17 cellular contexts compared by ENCODE assay signal in the genomic region with DNA sequence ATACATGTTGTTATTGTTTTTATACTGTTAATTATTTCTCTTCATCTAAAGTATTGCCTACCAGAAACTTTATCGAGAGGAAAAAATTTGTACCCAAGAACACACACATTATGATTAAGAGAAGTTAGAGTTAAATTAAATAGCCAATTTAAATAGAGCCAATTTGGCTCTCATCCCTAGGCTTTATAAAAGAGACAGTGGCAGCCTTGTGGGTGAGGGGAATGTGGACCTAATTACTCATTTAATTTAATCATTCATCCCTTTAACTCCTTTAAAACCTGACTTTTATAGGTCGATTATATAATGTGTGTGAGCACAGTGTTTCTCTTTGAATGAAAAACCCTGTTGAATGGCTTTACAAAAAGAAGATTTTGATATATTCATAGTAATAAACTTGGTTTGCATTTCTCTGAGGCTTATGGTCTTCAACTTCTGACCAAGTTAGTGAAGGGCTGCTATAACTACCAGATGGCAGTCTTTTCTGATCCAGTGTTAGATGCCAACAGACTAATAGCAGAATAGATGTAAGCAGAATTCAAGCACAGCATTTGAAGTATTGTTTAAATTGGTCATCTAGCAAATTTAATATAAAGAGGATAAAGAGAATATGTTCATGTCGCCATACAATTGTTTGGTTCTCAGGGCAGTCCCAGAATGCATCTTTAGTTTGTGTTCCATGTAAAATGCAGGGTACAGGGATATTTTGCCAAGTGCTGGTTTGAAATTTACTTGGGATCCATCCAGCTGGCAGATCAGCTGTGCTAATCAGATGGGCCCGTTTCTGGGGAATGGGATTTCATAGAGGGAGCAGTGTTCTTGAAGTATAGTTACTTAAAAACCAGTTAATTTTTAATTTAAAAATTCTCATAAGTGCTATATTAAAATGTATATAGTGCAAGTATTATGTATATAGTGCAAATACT. TPM values are rescaled to one million over a fixed set of nuclear protein-coding genes. Genes with fewer than 3 reads are reported as not detected.
DNase-seq lines count a peak whose midpoint lies in the region; ATAC-seq and TF ChIP-seq lines count a peak whose summit lies in the region.
"Had no signal": no experiment of that assay in that cellular context is flagged by ENCODE, and none has a peak within 500 bp of the region (broad histone marks: within the 10 kb centered on the region; RNA-seq: fewer than 3 reads in every experiment).

No MANE protein-coding gene starts in this region.

- H2AFZ ChIP-seq in SK-N-SH (ENCODE audit: low read depth): no peak overlapping the region

- DNase-seq in CD4-positive, CD25-positive, alpha-beta regulatory T cell: no peak
- DNase-seq in SK-N-SH (peak; percentile 30), globus pallidus (ENCODE audit: low spot score) (peak; percentile 77), NCI-H748 (lab: John Stamatoyannopoulos, UW; ENCODE audit: unreplicated experiment) (no peak), DMS53 (lab: John Stamatoyannopoulos, UW) (no peak), HCEC 1CT (no peak)
- no peak for DNase-seq in naive thymus-derived CD8-positive, alpha-beta T cell
- DNase-seq: activated CD4-positive, alpha-beta T cell treated with anti-CD3 and anti-CD28 coated beads, Interleukin-2, amount 50 U/mL, for 48 hours; EL; foreskin fibroblast; NCI-H1048; stimulated activated CD8-positive, alpha-beta memory T cell treated with anti-CD3 and anti-CD28 coated beads, Interleukin-4, amount 100 ng/mL, for 48 hours had no signal

- H3K36me3 ChIP-seq in CD4-positive, CD25-positive, alpha-beta regulatory T cell (ENCODE audit: control insufficient read depth, insufficient read depth, low read length): no peaks in the 10 kb centered on the region
- no peaks in the 10 kb centered on the region for H3K36me3 ChIP-seq in SK-N-SH (replicated peaks in 1 of 2; ENCODE audit: control insufficient read depth in 1 of 2, insufficient read depth in 2 of 2, low read length in 1 of 2)
- H3K36me3 ChIP-seq: neutrophil had no signal

- no peak for ATAC-seq in CD4-positive, CD25-positive, alpha-beta regulatory T cell (ENCODE audit: low read depth in 2 of 2)
- ATAC-seq in naive thymus-derived CD8-positive, alpha-beta T cell: no peak
- no peak for ATAC-seq in GM18520 (IDR thresholded peaks at IDR 0.05; ENCODE audit: unreplicated experiment)
- ATAC-seq: HCT116 had no signal

- POLR2A ChIA-PET in SK-N-SH (lab: Yijun Ruan, JAX): no interaction called here
- POLR2A ChIA-PET in naive thymus-derived CD8-positive, alpha-beta T cell (lab: Charles Lee): interaction anchor here (0.6 kb wide), 1 partner anchor 115 kb away, joined by 4 read pairs; no protein-coding TSS in a partner anchor

- peaks cover 81% of the 10 kb centered on the region for H3K79me2 ChIP-seq in SK-N-SH (ENCODE audit: insufficient read depth)

- no peak overlapping the region for H3K27ac ChIP-seq in CD4-positive, CD25-positive, alpha-beta regulatory T cell (ENCODE audit: insufficient read depth, low read length, poor library complexity, severe bottlenecking)
- peak overlapping the region; percentile 18 to 69; a peak in 3 of 4 replicates for H3K27ac ChIP-seq in SK-N-SH (ENCODE audit: low read depth in 2 of 2, low read length in 1 of 2)
- H3K27ac ChIP-seq: RWPE1 had no signal

- no peaks in the 10 kb centered on the region for H3K9me3 ChIP-seq in CD4-positive, CD25-positive, alpha-beta regulatory T cell (ENCODE audit: control insufficient read depth in 2 of 2, low read length in 2 of 2)
- no peaks in the 10 kb centered on the region for H3K9me3 ChIP-seq in SK-N-SH
- H3K9me3 ChIP-seq: neutrophil had no signal

- TF ChIP-seq RAD21 in SK-N-SH (IDR thresholded peaks at IDR 0.05; ENCODE audit: low read length): no peak; the same call in 1 of the 2 replicates

- peaks cover 39 to 82% (median 50%) of the 10 kb centered on the region in 4 donors for H3K4me1 Mint-ChIP-seq in CD4-positive, CD25-positive, alpha-beta regulatory T cell
- peaks cover 30 to 79% (median 69%) of the 10 kb centered on the region in 4 donors for H3K4me1 Mint-ChIP-seq in naive thymus-derived CD8-positive, alpha-beta T cell

- no peaks in the 10 kb centered on the region for H3K27me3 ChIP-seq in CD4-positive, CD25-positive, alpha-beta regulatory T cell (ENCODE audit: control insufficient read depth, insufficient read depth, low read length)
- H3K27me3 ChIP-seq in SK-N-SH (ENCODE audit: insufficient read depth): no peaks in the 10 kb centered on the region
- H3K27me3 ChIP-seq: neutrophil had no signal

- H3K9me3 Mint-ChIP-seq in CD4-positive, CD25-positive, alpha-beta regulatory T cell: no peaks in the 10 kb centered on the region
- no peaks in the 10 kb centered on the region for H3K9me3 Mint-ChIP-seq in naive thymus-derived CD8-positive, alpha-beta T cell
- H3K9me3 Mint-ChIP-seq: dendritic cell treated with granulocyte-macrophage colony-stimulating factor and Interleukin-4, amounts not matched to agents 40 ng/mL and 50 ng/mL, for 4 days had no signal

- no peaks in the 10 kb centered on the region for H3K27me3 Mint-ChIP-seq in CD4-positive, CD25-positive, alpha-beta regulatory T cell
- H3K27me3 Mint-ChIP-seq in naive thymus-derived CD8-positive, alpha-beta T cell: no peaks in the 10 kb centered on the region
- H3K27me3 Mint-ChIP-seq: dendritic cell treated with granulocyte-macrophage colony-stimulating factor and Interleukin-4, amounts not matched to agents 40 ng/mL and 50 ng/mL, for 4 days had no signal

- H3K4me3 Mint-ChIP-seq in CD4-positive, CD25-positive, alpha-beta regulatory T cell: peak overlapping the region in 2 of 4 donors; percentile 36 to 46
- H3K4me3 Mint-ChIP-seq in naive thymus-derived CD8-positive, alpha-beta T cell: peak overlapping the region in 2 of 10 donors; percentile 1 to 19
- H3K4me3 Mint-ChIP-seq: dendritic cell treated with granulocyte-macrophage colony-stimulating factor and Interleukin-4, amounts not matched to agents 40 ng/mL and 50 ng/mL, for 4 days had no signal

- H3K9ac ChIP-seq in SK-N-SH: no peak overlapping the region

- CTCF ChIA-PET in SK-N-SH (lab: Yijun Ruan, JAX): interaction anchor here (0.6 to 1.4 kb wide), 2 partner anchors 26 to 149 kb away, joined by 3 to 6 read pairs; partner anchors contain the start of gene ADD3

- peak overlapping the region; percentile 23 to 80 (median 55) for H3K27ac Mint-ChIP-seq in CD4-positive, CD25-positive, alpha-beta regulatory T cell
- H3K27ac Mint-ChIP-seq in naive thymus-derived CD8-positive, alpha-beta T cell: peak overlapping the region in 6 of 10 donors; percentile 38 to 70 (median 55)
- H3K27ac Mint-ChIP-seq: dendritic cell treated with granulocyte-macrophage colony-stimulating factor and Interleukin-4, amounts not matched to agents 40 ng/mL and 50 ng/mL, for 4 days had no signal

- peak overlapping the region; percentile 28 for H3K4me3 ChIP-seq in CD4-positive, CD25-positive, alpha-beta regulatory T cell (ENCODE audit: low read depth, low read length)
- H3K4me3 ChIP-seq in SK-N-SH (ENCODE audit: low read depth in 2 of 2, low read length in 1 of 2): no peak overlapping the region

- TF ChIP-seq EP300 in SK-N-SH (IDR thresholded peaks at IDR 0.05; ENCODE audit: borderline replicate concordance in 1 of 2, low read depth in 1 of 2, low read length in 1 of 2): no peak

- H3K4me2 ChIP-seq in SK-N-SH: no peak overlapping the region; the same call in 1 of the 2 replicates

- no peaks in the 10 kb centered on the region for H3K9me2 ChIP-seq in SK-N-SH

- H3K4me1 ChIP-seq in CD4-positive, CD25-positive, alpha-beta regulatory T cell (ENCODE audit: control insufficient read depth, insufficient read depth, low read length, poor library complexity, severe bottlenecking): peaks cover 40% of the 10 kb centered on the region
- H3K4me1 ChIP-seq in SK-N-SH (ENCODE audit: control insufficient read depth in 1 of 2, insufficient read depth in 2 of 2, low read depth in 1 of 2, low read length in 1 of 2): peaks cover 18 to 38% of the 10 kb centered on the region in 2 experiments; a peak in 3 of 4 replicates

- peaks cover 4% of the 10 kb centered on the region for H3K36me3 Mint-ChIP-seq in CD4-positive, CD25-positive, alpha-beta regulatory T cell
- peaks cover 0 to 21% (median 9%) of the 10 kb centered on the region in 3 donors for H3K36me3 Mint-ChIP-seq in naive thymus-derived CD8-positive, alpha-beta T cell

- H3F3A ChIP-seq in SK-N-SH (replicated peaks; ENCODE audit: insufficient read depth): peaks cover 12% of the 10 kb centered on the region

- no peak for TF ChIP-seq CTCF in SK-N-SH (IDR thresholded peaks at IDR 0.05)

- H4K20me1 ChIP-seq in SK-N-SH (ENCODE audit: insufficient read depth): peaks cover 5% of the 10 kb centered on the region; the same call in 1 of the 2 replicates

- WGBS in SK-N-SH (ENCODE audit: low lambda C conversion rate): 38% methylated on average over 4 of the region's 4 CpGs

TF ChIP-seq in SK-N-SH, 30 proteins besides CTCF, POLR2A, EP300 and RAD21:
- TF ChIP-seq TCF12 (IDR thresholded peaks at IDR 0.05) (peak; percentile 15; the same call in 1 of the 2 replicates), NFIC (IDR thresholded peaks at IDR 0.05; ENCODE audit: borderline replicate concordance) (peak; percentile 59; the same call in 1 of the 2 replicates), MEF2A (IDR thresholded peaks at IDR 0.05; ENCODE audit: borderline replicate concordance, low read depth) (no peak)

RNA-seq across cellular contexts. Expression of gene ADD3, which starts 25.3 kb away (rescaled TPM):
- total RNA-seq in CD4-positive, CD25-positive, alpha-beta regulatory T cell: 341 TPM
- polyA plus RNA-seq in CD4-positive, CD25-positive, alpha-beta regulatory T cell: 100 to 1,000 TPM; 368 to 405 (median 380) TPM
- 27.6 and 144 TPM in 2 replicates for polyA plus RNA-seq in SK-N-SH (2012; rRNA removed)
- 39.2 and 59.7 TPM in 2 replicates for polyA plus RNA-seq in SK-N-SH (2012; cell fraction: cytosol; rRNA removed)
- 26.9 and 74.1 TPM in 2 replicates for polyA plus RNA-seq in SK-N-SH (2012; cell fraction: nucleus; rRNA removed)
- total RNA-seq in naive thymus-derived CD8-positive, alpha-beta T cell: 100 to 1,000 TPM; 332 to 358 TPM
- 100 to 1,000 TPM; 356 to 405 (median 359) TPM for polyA plus RNA-seq in naive thymus-derived CD8-positive, alpha-beta T cell

Comparison
In these comparisons a context has a peak if more than half of its experiments do, and no peak if none do; other contexts are left out.
1. DNase-seq: peak in SK-N-SH (single experiment) and globus pallidus (single experiment); none in CD4-positive, CD25-positive, alpha-beta regulatory T cell (0 of 3), naive thymus-derived CD8-positive, alpha-beta T cell (0 of 10), NCI-H748 (single experiment), DMS53 (single experiment) and HCEC 1CT (single experiment).